In genomic region chr17:18185391-18185790, GRCh38 we compare ENCODE assay signal across 8 cellular contexts. TPM values are rescaled to one million over a fixed set of nuclear protein-coding genes. Genes with fewer than 3 reads are reported as not detected.
DNase-seq lines count a peak whose midpoint lies in the region; ATAC-seq, FAIRE-seq and TF ChIP-seq lines count a peak whose summit lies in the region.

No MANE protein-coding gene starts in this region.

- H3K36me3 ChIP-seq in KOPT-K1 (ENCODE audit: insufficient read depth, low read length) = peaks cover 51% of the 10 kb centered on the region
- H3K36me3 ChIP-seq in bronchial epithelial cell (ENCODE audit: control insufficient read depth, insufficient read depth, low read length) = peaks cover 3% of the 10 kb centered on the region

- FAIRE-seq in bronchial epithelial cell (lab: Jason Lieb, UNC) = no peak

- no peaks in the 10 kb centered on the region; the same call in 1 of the 2 replicates for H3K9me3 ChIP-seq in AG04450 (ENCODE audit: control insufficient read depth, insufficient read depth, low read length)
- no peaks in the 10 kb centered on the region for H3K9me3 ChIP-seq in KOPT-K1 (ENCODE audit: insufficient read depth, low read length, poor library complexity, severe bottlenecking)
- no peaks in the 10 kb centered on the region for H3K9me3 ChIP-seq in mononuclear cell (ENCODE audit: low read depth, low read length)

- ATAC-seq in activated CD4-positive, CD25-positive, alpha-beta regulatory T cell treated with anti-CD3 and anti-CD28 coated beads, Interleukin-2, amount 50 U/mL, for 24 hours = no peak
- ATAC-seq in HG03095 (IDR thresholded peaks at IDR 0.05; ENCODE audit: unreplicated experiment) (no peak), omental fat pad (ENCODE audit: low FRiP score) (no peak), left lobe of liver (no peak)

- peaks cover 66% of the 10 kb centered on the region for H3K4me1 ChIP-seq in mononuclear cell (ENCODE audit: insufficient read depth, low read length)

- no peak for DNase-seq in AG04450 (ENCODE audit: low read depth, low spot score)
- DNase-seq in bronchial epithelial cell (ENCODE audit: low read depth) = no peak
- no peak for DNase-seq in omental fat pad (ENCODE audit: low spot score)
- DNase-seq in left lobe of liver (ENCODE audit: low spot score) = no peak

- H3K4me3 ChIP-seq in AG04450 (ENCODE audit: low read depth, low read length) (peak overlapping the region; percentile 91), bronchial epithelial cell (ENCODE audit: low read depth, low read length) (peak overlapping the region; percentile 85), mononuclear cell (ENCODE audit: low read length) (peak overlapping the region; percentile 78)

- TF ChIP-seq CTCF in AG04450 (IDR thresholded peaks at IDR 0.05; ENCODE audit: low read depth, low read length) (no peak), bronchial epithelial cell (IDR thresholded peaks at IDR 0.05; ENCODE audit: insufficient read depth, low read length, severe bottlenecking) (no peak), omental fat pad (IDR thresholded peaks at IDR 0.05) (no peak)

- CTCF ChIA-PET in AG04450 (lab: Charles Lee) = no interaction called here

- H3K27ac ChIP-seq in AG04450 (ENCODE audit: low read depth, low read length) = peak overlapping the region; percentile 12
- peak overlapping the region; percentile 27 for H3K27ac ChIP-seq in KOPT-K1 (ENCODE audit: low read depth, low read length, poor library complexity, severe bottlenecking)

- H3K27me3 ChIP-seq in AG04450 (ENCODE audit: control insufficient read depth, insufficient read depth, low read length) = no peaks in the 10 kb centered on the region
- no peaks in the 10 kb centered on the region for H3K27me3 ChIP-seq in bronchial epithelial cell (ENCODE audit: control insufficient read depth, insufficient read depth, low read length)
- no peaks in the 10 kb centered on the region for H3K27me3 ChIP-seq in mononuclear cell (ENCODE audit: insufficient read depth, low read length)

- POLR2A ChIA-PET in AG04450 (lab: Yijun Ruan, JAX) = no interaction called here

RNA-seq across cellular contexts. Expression of gene ALKBH5, which starts 1.8 kb away (rescaled TPM):
- polyA plus RNA-seq in AG04450 (2011; rRNA removed) = 57.6 and 59.9 TPM in 2 replicates
- 81.9 and 98.0 TPM in 2 replicates for polyA minus RNA-seq in AG04450 (2011; rRNA and poly(A)+ RNA removed)
- total RNA-seq in bronchial epithelial cell = 96.3 and 104 TPM in 2 replicates
- 97.9 TPM for total RNA-seq in mononuclear cell
- 10 to 100 TPM; 77.0 to 80.7 (median 80.3) TPM for total RNA-seq in omental fat pad
- total RNA-seq in left lobe of liver = 69.2 TPM

RNA-seq across cellular contexts. Expression of gene LLGL1, which starts 40.0 kb away (rescaled TPM):
- polyA plus RNA-seq in AG04450 (2011; rRNA removed) = 27.1 and 41.9 TPM in 2 replicates
- polyA minus RNA-seq in AG04450 (2011; rRNA and poly(A)+ RNA removed) = 30.5 and 42.3 TPM in 2 replicates
- total RNA-seq in bronchial epithelial cell (20.0 and 23.2 TPM in 2 replicates), mononuclear cell (8.6 TPM), omental fat pad (10 to 100 TPM; 10.2 to 24.0 (median 13.2) TPM), left lobe of liver (3.3 TPM)
